18 cellular contexts compared by ENCODE assay signal in the genomic region with DNA sequence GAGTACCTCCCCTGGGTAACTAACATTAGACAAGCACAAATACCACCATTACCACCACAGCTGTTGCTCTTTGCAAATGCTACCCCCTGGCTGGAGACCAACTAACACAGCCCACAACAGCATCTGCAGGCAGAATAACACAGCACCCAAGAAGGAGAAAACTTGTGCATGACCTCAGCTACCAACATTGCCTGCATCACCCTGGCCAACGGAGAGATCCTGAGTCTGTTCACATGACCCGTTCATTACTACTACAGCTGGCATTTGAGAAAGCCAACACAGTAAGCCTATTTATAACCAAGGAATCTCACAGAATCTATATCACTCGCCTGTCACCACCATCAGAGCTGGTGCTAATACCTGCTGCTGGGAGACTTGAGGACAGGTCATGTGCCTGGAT.
A peak's percentile ranks its signal among the peaks of the same experiment; 100 is the strongest.
DNase-seq lines count a peak whose midpoint lies in the region; ATAC-seq, FAIRE-seq and TF ChIP-seq lines count a peak whose summit lies in the region.
"Had no signal": no experiment of that assay in that cellular context is flagged by ENCODE, and none has a peak within 500 bp of the region (broad histone marks: within the 10 kb centered on the region; RNA-seq: fewer than 3 reads in every experiment).

No MANE protein-coding gene starts in this region.

- no peaks in the 10 kb centered on the region for H3K4me1 Mint-ChIP-seq in natural killer cell treated with Interleukin-12 subunit alpha and Interleukin-12 subunit beta and Interleukin-15 and Interleukin-18, amount 100 ng/mL, for 72 hours (ENCODE audit: low read depth in 2 of 2)
- H3K4me1 Mint-ChIP-seq: B cell, IgD-negative memory B cell had no signal

- H3K27me3 Mint-ChIP-seq in natural killer cell treated with Interleukin-12 subunit alpha and Interleukin-12 subunit beta and Interleukin-15 and Interleukin-18, amount 100 ng/mL, for 72 hours = no peaks in the 10 kb centered on the region

- H3K27ac Mint-ChIP-seq in natural killer cell treated with Interleukin-12 subunit alpha and Interleukin-12 subunit beta and Interleukin-15 and Interleukin-18, amount 100 ng/mL, for 72 hours = no peak overlapping the region
- H3K27ac Mint-ChIP-seq: B cell; CD4-positive, alpha-beta T cell; IgD-negative memory B cell had no signal

- peak; percentile 0 for DNase-seq in EL
- DNase-seq in LHCN-M2 (ENCODE audit: low read depth) = peak; percentile 4
- DNase-seq in bronchial epithelial cell (ENCODE audit: low read depth) = no peak
- peak; percentile 18 for DNase-seq in retinal pigment epithelial cell (ENCODE audit: low read depth)
- DNase-seq in stimulated activated CD4-positive, alpha-beta T cell treated with anti-CD3 and anti-CD28 coated beads, Interleukin-4, amount 100 ng/mL, for 4 hours = no peak
- no peak for DNase-seq in midbrain (lab: John Stamatoyannopoulos, UW)
- DNase-seq in natural killer cell treated with Interleukin-12 subunit alpha and Interleukin-12 subunit beta and Interleukin-15 and Interleukin-18, amount 100 ng/mL, for 72 hours (ENCODE audit: low spot score) = no peak
- DNase-seq: ACHN; C1 segment of cervical spinal cord; CD4-positive, alpha-beta T cell; DND-41; GF-D8; GOT3; KG1 had no signal

- no peaks in the 10 kb centered on the region for H3K27me3 ChIP-seq in bronchial epithelial cell (ENCODE audit: control insufficient read depth, insufficient read depth, low read length)

- TF ChIP-seq CTCF in bronchial epithelial cell (IDR thresholded peaks at IDR 0.05; ENCODE audit: insufficient read depth, low read length, severe bottlenecking) = no peak
- TF ChIP-seq CTCF in retinal pigment epithelial cell (conservative IDR thresholded peaks at IDR 0.05; ENCODE audit: low read depth, low read length) = no peak

- no peak for ATAC-seq in natural killer cell treated with Interleukin-12 subunit alpha and Interleukin-12 subunit beta and Interleukin-15 and Interleukin-18, amount 100 ng/mL, for 72 hours
- ATAC-seq in GM18498 (IDR thresholded peaks at IDR 0.05; ENCODE audit: unreplicated experiment) = no peak

- H3K36me3 ChIP-seq in bronchial epithelial cell (ENCODE audit: control insufficient read depth, insufficient read depth, low read length) = no peaks in the 10 kb centered on the region
- H3K36me3 ChIP-seq: HAP-1 had no signal

- no peaks in the 10 kb centered on the region for H3K36me3 Mint-ChIP-seq in natural killer cell treated with Interleukin-12 subunit alpha and Interleukin-12 subunit beta and Interleukin-15 and Interleukin-18, amount 100 ng/mL, for 72 hours
- H3K36me3 Mint-ChIP-seq: IgD-negative memory B cell had no signal

- no peak overlapping the region for H3K4me3 ChIP-seq in bronchial epithelial cell (ENCODE audit: low read depth, low read length)
- H3K4me3 ChIP-seq in retinal pigment epithelial cell (ENCODE audit: low read length) = no peak overlapping the region
- H3K4me3 ChIP-seq: HAP-1 had no signal

- H3K4me3 Mint-ChIP-seq in natural killer cell treated with Interleukin-12 subunit alpha and Interleukin-12 subunit beta and Interleukin-15 and Interleukin-18, amount 100 ng/mL, for 72 hours = no peak overlapping the region
- H3K4me3 Mint-ChIP-seq: B cell; CD4-positive, alpha-beta T cell; IgD-negative memory B cell had no signal

- H3K9me3 Mint-ChIP-seq in natural killer cell treated with Interleukin-12 subunit alpha and Interleukin-12 subunit beta and Interleukin-15 and Interleukin-18, amount 100 ng/mL, for 72 hours = peaks cover 11% of the 10 kb centered on the region
- H3K9me3 Mint-ChIP-seq: CD4-positive, alpha-beta T cell had no signal

- FAIRE-seq in bronchial epithelial cell (lab: Jason Lieb, UNC) = peak; percentile 36

Comparison
In these comparisons a context has a peak if more than half of its experiments do, and no peak if none do; other contexts are left out.
1. DNase-seq: peak in EL (single experiment), LHCN-M2 (single experiment) and retinal pigment epithelial cell (single experiment); none in bronchial epithelial cell (single experiment), stimulated activated CD4-positive, alpha-beta T cell treated with anti-CD3 and anti-CD28 coated beads, Interleukin-4, amount 100 ng/mL, for 4 hours (0 of 2), midbrain (single experiment) and natural killer cell treated with Interleukin-12 subunit alpha and Interleukin-12 subunit beta and Interleukin-15 and Interleukin-18, amount 100 ng/mL, for 72 hours (single experiment).